ENCODE assay signal across 1 cellular context in the genomic region with DNA sequence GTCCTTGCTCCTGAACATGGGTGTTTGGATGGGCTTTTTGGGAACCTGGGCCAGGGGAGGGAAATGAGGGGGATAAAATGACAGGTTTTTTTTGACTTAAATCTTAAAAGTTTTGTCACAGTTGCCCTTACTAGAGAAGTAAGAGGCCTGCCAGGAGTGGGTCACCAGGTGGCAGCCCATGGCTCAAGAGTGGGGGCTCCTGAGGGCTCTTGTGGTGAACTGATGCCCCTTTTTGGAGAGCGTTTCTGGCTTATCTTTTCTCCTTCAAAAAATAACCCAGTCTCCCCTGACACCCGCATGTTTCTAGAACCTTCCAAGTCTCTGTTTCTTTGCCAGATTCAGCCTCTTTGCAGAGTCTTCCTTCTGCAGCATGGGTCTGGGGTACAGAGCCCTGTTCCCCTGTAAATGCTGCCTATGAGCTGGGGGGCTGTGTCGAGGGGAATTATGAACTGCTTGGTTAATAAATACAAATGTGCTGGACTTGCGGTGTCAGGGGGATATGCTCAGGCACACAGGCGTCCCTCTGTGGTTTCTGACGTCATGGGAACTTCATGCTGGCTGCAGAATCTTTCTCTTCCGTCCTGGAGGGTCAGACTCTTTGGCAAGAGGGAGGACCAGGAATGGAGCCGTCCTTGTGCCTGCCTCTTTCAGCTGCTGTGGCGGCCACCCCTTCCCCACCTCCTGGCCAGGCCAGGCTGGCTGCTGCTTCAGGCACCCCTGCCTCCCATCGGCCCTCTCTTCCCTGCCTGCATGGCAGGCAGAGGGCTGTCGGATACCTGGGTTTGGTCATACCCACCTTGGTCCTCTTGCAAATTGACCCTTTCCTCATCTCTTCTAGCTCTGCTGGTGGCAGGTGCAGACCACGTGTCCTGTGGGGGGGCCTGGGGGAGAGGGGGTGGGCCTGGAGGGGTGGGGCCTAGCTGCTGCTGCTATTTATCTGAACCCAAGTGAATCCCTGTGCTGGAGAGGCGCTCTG.
TF ChIP-seq lines count a peak whose summit lies in the region.

No MANE protein-coding gene starts in this region.

TF ChIP-seq in GM12878, 131 proteins besides CTCF, POLR2A, EP300 and RAD21 (continued from another document and continues in another):
- TF ChIP-seq, protein P1, sequence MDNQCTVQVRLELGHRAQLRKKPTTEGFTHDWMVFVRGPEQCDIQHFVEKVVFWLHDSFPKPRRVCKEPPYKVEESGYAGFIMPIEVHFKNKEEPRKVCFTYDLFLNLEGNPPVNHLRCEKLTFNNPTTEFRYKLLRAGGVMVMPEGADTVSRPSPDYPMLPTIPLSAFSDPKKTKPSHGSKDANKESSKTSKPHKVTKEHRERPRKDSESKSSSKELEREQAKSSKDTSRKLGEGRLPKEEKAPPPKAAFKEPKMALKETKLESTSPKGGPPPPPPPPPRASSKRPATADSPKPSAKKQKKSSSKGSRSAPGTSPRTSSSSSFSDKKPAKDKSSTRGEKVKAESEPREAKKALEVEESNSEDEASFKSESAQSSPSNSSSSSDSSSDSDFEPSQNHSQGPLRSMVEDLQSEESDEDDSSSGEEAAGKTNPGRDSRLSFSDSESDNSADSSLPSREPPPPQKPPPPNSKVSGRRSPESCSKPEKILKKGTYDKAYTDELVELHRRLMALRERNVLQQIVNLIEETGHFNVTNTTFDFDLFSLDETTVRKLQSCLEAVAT (IDR thresholded peaks at IDR 0.05): peak; percentile 80
- TF ChIP-seq MEF2A (IDR thresholded peaks at IDR 0.05; ENCODE audit: insufficient read depth, low read depth, low read length) (no peak), BHLHE40 (IDR thresholded peaks at IDR 0.05; ENCODE audit: borderline replicate concordance in 1 of 2, low read depth in 2 of 2, low read length in 1 of 2) (peak; percentile 52 to 77; a peak in 3 of 4 replicates), RB1 (IDR thresholded peaks at IDR 0.05; ENCODE audit: borderline replicate concordance) (no peak), SMAD5 (IDR thresholded peaks at IDR 0.05; ENCODE audit: low read depth) (no peak), MXI1 (IDR thresholded peaks at IDR 0.05; ENCODE audit: low read depth, low read length) (no peak), ZBTB11 (CRISPR knock-in tag; IDR thresholded peaks at IDR 0.05) (no peak), LARP7 (IDR thresholded peaks at IDR 0.05) (peak; percentile 52; the same call in 1 of the 2 replicates), CBFB (IDR thresholded peaks at IDR 0.05; ENCODE audit: low read depth) (peak; percentile 85), PAX8 (IDR thresholded peaks at IDR 0.05) (no peak), FOXK2 (IDR thresholded peaks at IDR 0.05) (peak; percentile 79; the same call in 1 of the 2 replicates), KDM1A (IDR thresholded peaks at IDR 0.05; ENCODE audit: borderline replicate concordance) (no peak), TCF3 (IDR thresholded peaks at IDR 0.05; ENCODE audit: borderline replicate concordance, insufficient read depth, low read depth, low read length) (no peak), CUX1 (IDR thresholded peaks at IDR 0.05; ENCODE audit: insufficient replicate concordance, low read depth, low read length) (no peak), POU2F2 (IDR thresholded peaks at IDR 0.05; ENCODE audit: borderline replicate concordance, low read depth, low read length) (peak; percentile 43; the same call in 1 of the 3 replicates), MTA3 (IDR thresholded peaks at IDR 0.05; ENCODE audit: borderline replicate concordance, low read length) (no peak), POLR2AphosphoS2 (IDR thresholded peaks at IDR 0.05; ENCODE audit: low read depth, low read length) (no peak), RAD51 (IDR thresholded peaks at IDR 0.05) (no peak), SIX5 (IDR thresholded peaks at IDR 0.05; ENCODE audit: low read depth, low read length, severe bottlenecking) (no peak), ATF2 (IDR thresholded peaks at IDR 0.05; ENCODE audit: low read length) (peak; percentile 92), YBX1 (IDR thresholded peaks at IDR 0.05) (no peak), HDAC6 (IDR thresholded peaks at IDR 0.05; ENCODE audit: unreplicated experiment) (no peak), DPF2 (IDR thresholded peaks at IDR 0.05) (peak; percentile 84)
- TF ChIP-seq, protein P2, sequence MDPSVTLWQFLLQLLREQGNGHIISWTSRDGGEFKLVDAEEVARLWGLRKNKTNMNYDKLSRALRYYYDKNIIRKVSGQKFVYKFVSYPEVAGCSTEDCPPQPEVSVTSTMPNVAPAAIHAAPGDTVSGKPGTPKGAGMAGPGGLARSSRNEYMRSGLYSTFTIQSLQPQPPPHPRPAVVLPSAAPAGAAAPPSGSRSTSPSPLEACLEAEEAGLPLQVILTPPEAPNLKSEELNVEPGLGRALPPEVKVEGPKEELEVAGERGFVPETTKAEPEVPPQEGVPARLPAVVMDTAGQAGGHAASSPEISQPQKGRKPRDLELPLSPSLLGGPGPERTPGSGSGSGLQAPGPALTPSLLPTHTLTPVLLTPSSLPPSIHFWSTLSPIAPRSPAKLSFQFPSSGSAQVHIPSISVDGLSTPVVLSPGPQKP (IDR thresholded peaks at IDR 0.05; ENCODE audit: low read depth, low read length): no peak
- TF ChIP-seq, protein P3, sequence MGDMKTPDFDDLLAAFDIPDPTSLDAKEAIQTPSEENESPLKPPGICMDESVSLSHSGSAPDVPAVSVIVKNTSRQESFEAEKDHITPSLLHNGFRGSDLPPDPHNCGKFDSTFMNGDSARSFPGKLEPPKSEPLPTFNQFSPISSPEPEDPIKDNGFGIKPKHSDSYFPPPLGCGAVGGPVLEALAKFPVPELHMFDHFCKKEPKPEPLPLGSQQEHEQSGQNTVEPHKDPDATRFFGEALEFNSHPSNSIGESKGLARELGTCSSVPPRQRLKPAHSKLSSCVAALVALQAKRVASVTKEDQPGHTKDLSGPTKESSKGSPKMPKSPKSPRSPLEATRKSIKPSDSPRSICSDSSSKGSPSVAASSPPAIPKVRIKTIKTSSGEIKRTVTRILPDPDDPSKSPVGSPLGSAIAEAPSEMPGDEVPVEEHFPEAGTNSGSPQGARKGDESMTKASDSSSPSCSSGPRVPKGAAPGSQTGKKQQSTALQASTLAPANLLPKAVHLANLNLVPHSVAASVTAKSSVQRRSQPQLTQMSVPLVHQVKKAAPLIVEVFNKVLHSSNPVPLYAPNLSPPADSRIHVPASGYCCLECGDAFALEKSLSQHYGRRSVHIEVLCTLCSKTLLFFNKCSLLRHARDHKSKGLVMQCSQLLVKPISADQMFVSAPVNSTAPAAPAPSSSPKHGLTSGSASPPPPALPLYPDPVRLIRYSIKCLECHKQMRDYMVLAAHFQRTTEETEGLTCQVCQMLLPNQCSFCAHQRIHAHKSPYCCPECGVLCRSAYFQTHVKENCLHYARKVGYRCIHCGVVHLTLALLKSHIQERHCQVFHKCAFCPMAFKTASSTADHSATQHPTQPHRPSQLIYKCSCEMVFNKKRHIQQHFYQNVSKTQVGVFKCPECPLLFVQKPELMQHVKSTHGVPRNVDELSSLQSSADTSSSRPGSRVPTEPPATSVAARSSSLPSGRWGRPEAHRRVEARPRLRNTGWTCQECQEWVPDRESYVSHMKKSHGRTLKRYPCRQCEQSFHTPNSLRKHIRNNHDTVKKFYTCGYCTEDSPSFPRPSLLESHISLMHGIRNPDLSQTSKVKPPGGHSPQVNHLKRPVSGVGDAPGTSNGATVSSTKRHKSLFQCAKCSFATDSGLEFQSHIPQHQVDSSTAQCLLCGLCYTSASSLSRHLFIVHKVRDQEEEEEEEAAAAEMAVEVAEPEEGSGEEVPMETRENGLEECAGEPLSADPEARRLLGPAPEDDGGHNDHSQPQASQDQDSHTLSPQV (IDR thresholded peaks at IDR 0.05): no peak
- TF ChIP-seq, protein P4, sequence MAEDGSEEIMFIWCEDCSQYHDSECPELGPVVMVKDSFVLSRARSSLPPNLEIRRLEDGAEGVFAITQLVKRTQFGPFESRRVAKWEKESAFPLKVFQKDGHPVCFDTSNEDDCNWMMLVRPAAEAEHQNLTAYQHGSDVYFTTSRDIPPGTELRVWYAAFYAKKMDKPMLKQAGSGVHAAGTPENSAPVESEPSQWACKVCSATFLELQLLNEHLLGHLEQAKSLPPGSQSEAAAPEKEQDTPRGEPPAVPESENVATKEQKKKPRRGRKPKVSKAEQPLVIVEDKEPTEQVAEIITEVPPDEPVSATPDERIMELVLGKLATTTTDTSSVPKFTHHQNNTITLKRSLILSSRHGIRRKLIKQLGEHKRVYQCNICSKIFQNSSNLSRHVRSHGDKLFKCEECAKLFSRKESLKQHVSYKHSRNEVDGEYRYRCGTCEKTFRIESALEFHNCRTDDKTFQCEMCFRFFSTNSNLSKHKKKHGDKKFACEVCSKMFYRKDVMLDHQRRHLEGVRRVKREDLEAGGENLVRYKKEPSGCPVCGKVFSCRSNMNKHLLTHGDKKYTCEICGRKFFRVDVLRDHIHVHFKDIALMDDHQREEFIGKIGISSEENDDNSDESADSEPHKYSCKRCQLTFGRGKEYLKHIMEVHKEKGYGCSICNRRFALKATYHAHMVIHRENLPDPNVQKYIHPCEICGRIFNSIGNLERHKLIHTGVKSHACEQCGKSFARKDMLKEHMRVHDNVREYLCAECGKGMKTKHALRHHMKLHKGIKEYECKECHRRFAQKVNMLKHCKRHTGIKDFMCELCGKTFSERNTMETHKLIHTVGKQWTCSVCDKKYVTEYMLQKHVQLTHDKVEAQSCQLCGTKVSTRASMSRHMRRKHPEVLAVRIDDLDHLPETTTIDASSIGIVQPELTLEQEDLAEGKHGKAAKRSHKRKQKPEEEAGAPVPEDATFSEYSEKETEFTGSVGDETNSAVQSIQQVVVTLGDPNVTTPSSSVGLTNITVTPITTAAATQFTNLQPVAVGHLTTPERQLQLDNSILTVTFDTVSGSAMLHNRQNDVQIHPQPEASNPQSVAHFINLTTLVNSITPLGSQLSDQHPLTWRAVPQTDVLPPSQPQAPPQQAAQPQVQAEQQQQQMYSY (CRISPR knock-in tag; IDR thresholded peaks at IDR 0.05): no peak
- TF ChIP-seq, protein P5, sequence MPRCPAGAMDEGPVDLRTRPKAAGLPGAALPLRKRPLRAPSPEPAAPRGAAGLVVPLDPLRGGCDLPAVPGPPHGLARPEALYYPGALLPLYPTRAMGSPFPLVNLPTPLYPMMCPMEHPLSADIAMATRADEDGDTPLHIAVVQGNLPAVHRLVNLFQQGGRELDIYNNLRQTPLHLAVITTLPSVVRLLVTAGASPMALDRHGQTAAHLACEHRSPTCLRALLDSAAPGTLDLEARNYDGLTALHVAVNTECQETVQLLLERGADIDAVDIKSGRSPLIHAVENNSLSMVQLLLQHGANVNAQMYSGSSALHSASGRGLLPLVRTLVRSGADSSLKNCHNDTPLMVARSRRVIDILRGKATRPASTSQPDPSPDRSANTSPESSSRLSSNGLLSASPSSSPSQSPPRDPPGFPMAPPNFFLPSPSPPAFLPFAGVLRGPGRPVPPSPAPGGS (IDR thresholded peaks at IDR 0.05; ENCODE audit: borderline replicate concordance, insufficient read depth, low read depth, low read length, poor library complexity, severe bottlenecking): no peak
